ENCODE assay signal across 8 cellular contexts in the genomic region with DNA sequence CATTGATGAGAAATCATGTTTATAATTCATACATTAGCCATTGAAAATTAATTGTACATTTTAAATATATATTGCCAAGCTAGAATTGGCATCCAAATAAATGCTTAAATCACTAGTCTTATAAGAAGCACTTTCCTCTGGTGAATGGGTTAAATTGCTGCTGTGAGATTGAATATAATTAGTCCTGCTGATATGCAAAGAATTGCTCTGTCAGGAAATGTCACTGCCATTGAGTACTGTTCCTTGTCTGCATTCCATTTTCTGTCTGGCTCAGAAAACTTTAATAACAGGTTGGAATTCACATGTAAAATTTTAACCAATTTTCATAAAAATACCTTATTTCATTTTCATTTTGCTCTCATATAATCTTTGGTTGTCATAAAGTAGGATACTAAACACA.
"Had no signal": no experiment of that assay in that cellular context is flagged by ENCODE, and none has a peak within 500 bp of the region (broad histone marks: within the 10 kb centered on the region; RNA-seq: fewer than 3 reads in every experiment).

No MANE protein-coding gene starts in this region.

- H3K4me3 ChIP-seq: GM23248, HAP-1, K562 had no signal

- H3K27ac ChIP-seq: GM23248 had no signal

- H3K9me3 ChIP-seq: HAP-1 had no signal

- ATAC-seq: HCT116, K562 had no signal

- DNase-seq: GM23248, GOT3, H7, HFFc6, IMR-90 had no signal

- H3K4me3 Mint-ChIP-seq: HFFc6 had no signal

- H3K36me3 ChIP-seq: HAP-1 had no signal

- H3K9me3 Mint-ChIP-seq: HFFc6 had no signal

- H3K9ac ChIP-seq: GM23248 had no signal

- H3K27ac Mint-ChIP-seq: HFFc6 had no signal
